Comparison of ENCODE assay signal across 1 cellular context in the genomic region with DNA sequence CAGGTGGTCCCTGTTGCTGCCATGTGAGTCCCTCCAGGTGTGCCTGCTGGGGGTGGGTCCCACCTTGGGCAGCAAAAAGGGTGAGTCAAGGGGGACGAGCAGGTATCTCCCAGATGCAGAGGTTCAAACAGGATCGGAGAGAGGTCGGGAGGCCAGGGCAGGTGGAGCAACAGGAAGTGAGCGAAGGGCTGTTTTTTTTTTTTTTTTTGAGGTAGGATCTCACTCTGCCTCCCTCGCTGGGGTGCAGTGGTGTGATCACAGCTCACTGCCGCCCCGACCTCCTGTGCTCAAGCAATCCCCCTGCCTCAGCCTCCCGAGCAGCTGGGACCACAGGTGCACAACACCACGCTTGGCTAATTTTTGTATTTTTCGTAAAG.
TF ChIP-seq lines count a peak whose summit lies in the region.

No MANE protein-coding gene starts in this region.

TF ChIP-seq in IMR-90, 13 proteins besides CTCF, POLR2A, EP300 and RAD21 (continued from another document):
- TF ChIP-seq, protein P1, sequence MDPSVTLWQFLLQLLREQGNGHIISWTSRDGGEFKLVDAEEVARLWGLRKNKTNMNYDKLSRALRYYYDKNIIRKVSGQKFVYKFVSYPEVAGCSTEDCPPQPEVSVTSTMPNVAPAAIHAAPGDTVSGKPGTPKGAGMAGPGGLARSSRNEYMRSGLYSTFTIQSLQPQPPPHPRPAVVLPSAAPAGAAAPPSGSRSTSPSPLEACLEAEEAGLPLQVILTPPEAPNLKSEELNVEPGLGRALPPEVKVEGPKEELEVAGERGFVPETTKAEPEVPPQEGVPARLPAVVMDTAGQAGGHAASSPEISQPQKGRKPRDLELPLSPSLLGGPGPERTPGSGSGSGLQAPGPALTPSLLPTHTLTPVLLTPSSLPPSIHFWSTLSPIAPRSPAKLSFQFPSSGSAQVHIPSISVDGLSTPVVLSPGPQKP (IDR thresholded peaks at IDR 0.05; ENCODE audit: borderline replicate concordance, low read depth, low read length): no peak
- no peak for TF ChIP-seq MAFK (IDR thresholded peaks at IDR 0.05; ENCODE audit: low read depth, low read length)
TF ChIP-seq in IMR-90: peak in this region for 0.
